31 cellular contexts compared by ENCODE assay signal in the genomic region with DNA sequence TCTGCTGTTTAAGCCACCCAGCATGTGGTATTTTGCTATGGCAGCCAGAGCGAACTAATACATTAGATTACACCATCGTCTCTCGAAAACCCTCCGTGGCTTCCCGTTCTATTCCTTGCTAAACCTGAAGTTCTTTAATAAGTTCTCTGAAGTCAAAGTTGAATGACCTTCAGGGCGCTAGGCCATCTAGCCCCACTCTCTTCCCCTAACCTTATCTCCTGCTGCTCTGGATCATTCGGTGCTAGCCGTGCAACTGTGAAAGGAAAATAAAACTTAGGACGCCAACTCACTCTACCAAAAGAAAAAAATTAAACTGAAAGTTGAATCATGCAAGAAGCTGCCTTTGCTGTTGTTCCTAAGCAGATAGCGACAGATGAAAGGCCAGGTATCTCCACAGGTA. TPM values are rescaled to one million over a fixed set of nuclear protein-coding genes. Genes with fewer than 3 reads are reported as not detected.
"Had no signal": no experiment of that assay in that cellular context is flagged by ENCODE, and none has a peak within 500 bp of the region (broad histone marks: within the 10 kb centered on the region; RNA-seq: fewer than 3 reads in every experiment).

No MANE protein-coding gene starts in this region.

- H3K4me3 ChIP-seq: colonic mucosa, esophagus squamous epithelium, gastroesophageal sphincter had no signal

- ATAC-seq: activated T-cell treated with anti-CD3 and anti-CD28 coated beads, Interleukin-2, amount 50 U/mL, for 72 hours; gastroesophageal sphincter; WTC11 had no signal

- H3K27me3 ChIP-seq: colonic mucosa, esophagus squamous epithelium, gastroesophageal sphincter had no signal

- DNase-seq: activated CD4-positive, alpha-beta memory T cell treated with anti-CD3 and anti-CD28 coated beads, Interleukin-2, amount 10 ng/mL, durations not matched to agents 7 days and 5 days; activated CD4-positive, alpha-beta T cell treated with anti-CD3 and anti-CD28 coated beads for 1 hour; activated CD4-positive, alpha-beta T cell treated with anti-CD3 and anti-CD28 coated beads for 4 hours; activated CD4-positive, alpha-beta T cell treated with anti-CD3 and anti-CD28 coated beads, Interleukin-2, amount 10 ng/mL, durations not matched to agents 7 days and 5 days; activated CD4-positive, alpha-beta T cell treated with anti-CD3 and anti-CD28 coated beads, Interleukin-2, amount 50 U/mL, for 4 hours; activated CD8-positive, alpha-beta memory T cell treated with anti-CD3 and anti-CD28 coated beads, Interleukin-2, amount 50 U/mL, for 48 hours; activated gamma-delta T cell; activated naive CD4-positive, alpha-beta T cell; activated naive CD4-positive, alpha-beta T cell treated with anti-CD3 and anti-CD28 coated beads, Interleukin-2, amount 50 U/mL, for 16 hours; activated T-cell treated with anti-CD3 and anti-CD28 coated beads for 4 hours; activated T-cell treated with anti-CD3 and anti-CD28 coated beads, Interleukin-2, amount 50 U/mL, for 24 hours; activated T-cell treated with anti-CD3 and anti-CD28 coated beads, Interleukin-2, amount 50 U/mL, for 72 hours; amniotic stem cell; anterior cingulate cortex; caudate nucleus; colonic mucosa; effector CD8-positive, alpha-beta T cell; esophagus squamous epithelium; foreskin melanocyte; T-helper 2 cell had no signal

- H3K9me3 ChIP-seq: colonic mucosa, esophagus squamous epithelium, gastroesophageal sphincter had no signal

- H3K27me3 Mint-ChIP-seq: activated CD4-positive, alpha-beta T cell treated with anti-CD3 and anti-CD28 coated beads, Interleukin-2, amount 10 ng/mL, durations not matched to agents 7 days and 5 days; activated naive CD8-positive, alpha-beta T cell; activated T-cell treated with anti-CD3 and anti-CD28 coated beads, Interleukin-2, amount 50 U/mL, for 24 hours had no signal

- H3K27ac Mint-ChIP-seq: activated CD4-positive, alpha-beta memory T cell treated with anti-CD3 and anti-CD28 coated beads, Interleukin-2, amount 10 ng/mL, durations not matched to agents 7 days and 5 days; activated CD4-positive, alpha-beta T cell treated with anti-CD3 and anti-CD28 coated beads, Interleukin-2, amount 10 ng/mL, durations not matched to agents 7 days and 5 days; activated naive CD8-positive, alpha-beta T cell; activated T-cell treated with anti-CD3 and anti-CD28 coated beads, Interleukin-2, amount 50 U/mL, for 24 hours; activated T-cell treated with anti-CD3 and anti-CD28 coated beads, Interleukin-2, amount 50 U/mL, for 72 hours; WTC11 had no signal

- H3K36me3 Mint-ChIP-seq: activated naive CD8-positive, alpha-beta T cell; WTC11 had no signal

- H3K27ac ChIP-seq: colonic mucosa, epithelial cell of prostate, esophagus squamous epithelium, gastroesophageal sphincter, VCaP had no signal

- H3K4me1 Mint-ChIP-seq: activated CD4-positive, alpha-beta memory T cell treated with anti-CD3 and anti-CD28 coated beads, Interleukin-2, amount 10 ng/mL, durations not matched to agents 7 days and 5 days; activated CD4-positive, alpha-beta T cell treated with anti-CD3 and anti-CD28 coated beads, Interleukin-2, amount 10 ng/mL, durations not matched to agents 7 days and 5 days had no signal

- H3K9me3 Mint-ChIP-seq: activated CD4-positive, alpha-beta memory T cell treated with anti-CD3 and anti-CD28 coated beads, Interleukin-2, amount 10 ng/mL, durations not matched to agents 7 days and 5 days; activated CD4-positive, alpha-beta T cell treated with anti-CD3 and anti-CD28 coated beads, Interleukin-2, amount 10 ng/mL, durations not matched to agents 7 days and 5 days; activated T-cell treated with anti-CD3 and anti-CD28 coated beads, Interleukin-2, amount 50 U/mL, for 24 hours; activated T-cell treated with anti-CD3 and anti-CD28 coated beads, Interleukin-2, amount 50 U/mL, for 72 hours; WTC11 had no signal

- H3K4me1 ChIP-seq: colonic mucosa, gastroesophageal sphincter had no signal

- H3K36me3 ChIP-seq: colonic mucosa, esophagus squamous epithelium, gastroesophageal sphincter had no signal

- H3K4me3 Mint-ChIP-seq: activated CD4-positive, alpha-beta memory T cell treated with anti-CD3 and anti-CD28 coated beads, Interleukin-2, amount 10 ng/mL, durations not matched to agents 7 days and 5 days; activated CD4-positive, alpha-beta T cell treated with anti-CD3 and anti-CD28 coated beads, Interleukin-2, amount 10 ng/mL, durations not matched to agents 7 days and 5 days; activated naive CD8-positive, alpha-beta T cell; activated T-cell treated with anti-CD3 and anti-CD28 coated beads, Interleukin-2, amount 50 U/mL, for 24 hours; activated T-cell treated with anti-CD3 and anti-CD28 coated beads, Interleukin-2, amount 50 U/mL, for 72 hours; WTC11 had no signal

RNA-seq across cellular contexts. Expression of a gene that starts 40.0 kb away (rescaled TPM):
- total RNA-seq: activated CD4-positive, alpha-beta memory T cell treated with anti-CD3 and anti-CD28 coated beads, Interleukin-2, amount 10 ng/mL, durations not matched to agents 7 days and 5 days; activated CD4-positive, alpha-beta T cell treated with anti-CD3 and anti-CD28 coated beads, Interleukin-2, amount 10 ng/mL, durations not matched to agents 7 days and 5 days; activated T-cell treated with anti-CD3 and anti-CD28 coated beads, Interleukin-2, amount 50 U/mL, for 72 hours; colonic mucosa; dermis microvascular lymphatic vessel endothelial cell; endothelial cell of umbilical vein; esophagus squamous epithelium; fibroblast of lung; fibroblast of villous mesenchyme; gastroesophageal sphincter; glomerular endothelial cell; T-helper 1 cell treated with Interleukin-12 subunit alpha and Interleukin-12 subunit beta and Interleukin-4 antibody, amounts not matched to agents 30 ng/mL and 1 ng/mL, for 36 hours had no signal
